Comparison of ENCODE assay signal across 11 cellular contexts in genomic region chr9:94812343-94812742, GRCh38.
DNase-seq lines count a peak whose midpoint lies in the region; ATAC-seq, FAIRE-seq and TF ChIP-seq lines count a peak whose summit lies in the region.
"Had no signal": no experiment of that assay in that cellular context is flagged by ENCODE, and none has a peak within 500 bp of the region (broad histone marks: within the 10 kb centered on the region; RNA-seq: fewer than 3 reads in every experiment).

No MANE protein-coding gene starts in this region.

- H3K36me3 ChIP-seq in RWPE2 (ENCODE audit: low read depth) (no peaks in the 10 kb centered on the region), pancreas (no peaks in the 10 kb centered on the region), small intestine (ENCODE audit: control insufficient read depth in 2 of 2, insufficient read depth in 2 of 2, low read length in 2 of 2) (no peaks in the 10 kb centered on the region)
- H3K36me3 ChIP-seq: right lobe of liver had no signal

- DNase-seq in GM12865 (ENCODE audit: low read depth) (peak; percentile 12), RWPE2 (ENCODE audit: low spot score) (no peak), fibroblast of gingiva (ENCODE audit: low read depth) (peak; percentile 50), pancreas (peak in 1 of 6 donors; percentile 8), small intestine (no peak), NOMO-1 (lab: John Stamatoyannopoulos, UW; ENCODE audit: unreplicated experiment in 2 of 2) (no peak)
- DNase-seq: DMS153, right lobe of liver had no signal

- intact Hi-C loops in pancreas (cut with DNase I): no loop called here

- 83 to 87% methylated on average over 2 of the region's 2 CpGs for WGBS in pancreas, 2 donors
- 92 to 98% (median 92%) methylated on average over 2 of the region's 2 CpGs for WGBS in small intestine, 3 donors

- H3K27ac ChIP-seq in RWPE2 (ENCODE audit: poor library complexity, severe bottlenecking) (no peak overlapping the region), pancreas (peak overlapping the region in 2 of 4 donors; percentile 6 to 38), small intestine (ENCODE audit: low read depth in 1 of 2, low read length in 1 of 2) (no peak overlapping the region)
- H3K27ac ChIP-seq: right lobe of liver had no signal

- H3K4me3 ChIP-seq in GM12865 (ENCODE audit: low read depth, low read length): no peak overlapping the region
- H3K4me3 ChIP-seq in RWPE2 (ENCODE audit: severe bottlenecking): no peak overlapping the region
- H3K4me3 ChIP-seq in pancreas: no peak overlapping the region
- H3K4me3 ChIP-seq in small intestine (ENCODE audit: low read depth in 1 of 2, low read length in 2 of 2): no peak overlapping the region
- H3K4me3 ChIP-seq: right lobe of liver had no signal

- H3K4me1 ChIP-seq in RWPE2 (ENCODE audit: insufficient read depth, poor library complexity, severe bottlenecking) (peaks cover 9% of the 10 kb centered on the region), pancreas (no peaks in the 10 kb centered on the region), small intestine (ENCODE audit: control insufficient read depth in 2 of 2, insufficient read depth in 1 of 2, low read depth in 1 of 2, low read length in 1 of 2) (no peaks in the 10 kb centered on the region)
- H3K4me1 ChIP-seq: right lobe of liver had no signal

- H3K9me3 ChIP-seq in RWPE2 (ENCODE audit: severe bottlenecking): no peaks in the 10 kb centered on the region
- H3K9me3 ChIP-seq in pancreas: no peaks in the 10 kb centered on the region
- no peaks in the 10 kb centered on the region for H3K9me3 ChIP-seq in small intestine (ENCODE audit: control insufficient read depth, low read depth)
- H3K9me3 ChIP-seq: right lobe of liver had no signal

- no peaks in the 10 kb centered on the region for H3K27me3 ChIP-seq in RWPE2 (ENCODE audit: insufficient read depth, poor library complexity, severe bottlenecking)
- no peaks in the 10 kb centered on the region for H3K27me3 ChIP-seq in pancreas
- H3K27me3 ChIP-seq in small intestine (ENCODE audit: control insufficient read depth in 2 of 2, insufficient read depth in 2 of 2, low read length in 2 of 2): no peaks in the 10 kb centered on the region
- H3K27me3 ChIP-seq: right lobe of liver had no signal

- ATAC-seq in RWPE2 (ENCODE audit: low read depth): peak; percentile 86
- peak in 3 of 4 donors; percentile 50 to 83 (median 79) for ATAC-seq in pancreas
- no peak for ATAC-seq in HG03520 (IDR thresholded peaks at IDR 0.05; ENCODE audit: unreplicated experiment)
- no peak for ATAC-seq in GM21367 (IDR thresholded peaks at IDR 0.05; ENCODE audit: unreplicated experiment)

- TF ChIP-seq CTCF in GM12865 (IDR thresholded peaks at IDR 0.05; ENCODE audit: insufficient read depth, low read depth, low read length, missing control alignments) (no peak), RWPE2 (IDR thresholded peaks at IDR 0.05; ENCODE audit: poor library complexity, severe bottlenecking) (no peak), pancreas (IDR thresholded peaks at IDR 0.05) (no peak)

- FAIRE-seq in pancreas (lab: Jason Lieb, UNC) (no peak), small intestine (lab: Jason Lieb, UNC) (no peak)
- FAIRE-seq: endometrium had no signal

Comparison
In these comparisons a context has a peak if more than half of its experiments do, and no peak if none do; other contexts are left out.
1. DNase-seq: peak in GM12865 (single experiment) and fibroblast of gingiva (single experiment); none in RWPE2 (single experiment), small intestine (single experiment) and NOMO-1 (0 of 2).
2. ATAC-seq: peak in RWPE2 (single experiment) and pancreas (3 of 4); none in HG03520 (single experiment) and GM21367 (single experiment).